Comparison of ENCODE assay signal across 16 cellular contexts in genomic region chr11:117600976-117601708, GRCh38.
"Had no signal": no experiment of that assay in that cellular context is flagged by ENCODE, and none has a peak within 500 bp of the region (broad histone marks: within the 10 kb centered on the region; RNA-seq: fewer than 3 reads in every experiment).

No MANE protein-coding gene starts in this region.

- H3K4me3 Mint-ChIP-seq: activated B cell treated with CpG ODN at 0.5 μM for 24 hours; activated CD4-positive, alpha-beta T cell treated with anti-CD3 and anti-CD28 coated beads, Interleukin-2, amount 10 ng/mL, durations not matched to agents 24 days and 14 days; activated naive CD4-positive, alpha-beta T cell treated with anti-CD3 and anti-CD28 coated beads for 36 hours; activated T-helper 17 cell treated with anti-CD3 and anti-CD28 coated beads, Interleukin-2, amount 50 U/mL, for 72 hours; natural killer cell treated with Interleukin-12 subunit alpha and Interleukin-12 subunit beta and Interleukin-15 and Interleukin-18, amount 100 ng/mL, for 72 hours; T-helper 1 cell treated with Interleukin-12 subunit alpha and Interleukin-12 subunit beta and Interleukin-4 antibody, amounts not matched to agents 30 μg/mL and 1 μg/mL, for 36 hours had no signal

- ATAC-seq: activated T-helper 17 cell treated with anti-CD3 and anti-CD28 coated beads, Interleukin-2, amount 50 U/mL, for 72 hours; esophagus mucosa; left lobe of liver; natural killer cell treated with Interleukin-12 subunit alpha and Interleukin-12 subunit beta and Interleukin-15 and Interleukin-18, amount 100 ng/mL, for 72 hours; stimulated activated naive CD8-positive, alpha-beta T cell treated with anti-CD3 and anti-CD28 coated beads, Interleukin-15, Interleukin-2, amounts not matched to agents 100 U/mL and 50 U/mL, for 24 hours had no signal

- H3K27me3 ChIP-seq: adrenal gland had no signal

- H3K27ac ChIP-seq: adrenal gland, thoracic aorta had no signal

- H3K36me3 Mint-ChIP-seq: natural killer cell treated with Interleukin-12 subunit alpha and Interleukin-12 subunit beta and Interleukin-15 and Interleukin-18, amount 100 ng/mL, for 72 hours had no signal

- H3K27ac Mint-ChIP-seq: activated B cell treated with CpG ODN at 0.5 μM for 24 hours; activated CD4-positive, alpha-beta T cell treated with anti-CD3 and anti-CD28 coated beads, Interleukin-2, amount 10 ng/mL, durations not matched to agents 24 days and 14 days; activated naive CD4-positive, alpha-beta T cell treated with anti-CD3 and anti-CD28 coated beads for 36 hours; activated T-helper 17 cell treated with anti-CD3 and anti-CD28 coated beads, Interleukin-2, amount 50 U/mL, for 72 hours; natural killer cell treated with Interleukin-12 subunit alpha and Interleukin-12 subunit beta and Interleukin-15 and Interleukin-18, amount 100 ng/mL, for 72 hours; T-helper 1 cell treated with Interleukin-12 subunit alpha and Interleukin-12 subunit beta and Interleukin-4 antibody, amounts not matched to agents 30 μg/mL and 1 μg/mL, for 36 hours had no signal

- DNase-seq: activated B cell treated with CpG ODN at 0.5 μM for 24 hours; activated CD4-positive, alpha-beta T cell treated with anti-CD3 and anti-CD28 coated beads, Interleukin-2, amount 10 ng/mL, durations not matched to agents 24 days and 14 days; activated naive CD4-positive, alpha-beta T cell treated with anti-CD3 and anti-CD28 coated beads for 36 hours; adrenal gland; cerebellar nuclear complex; glutamatergic neuron; mesenchymal stem cell; stimulated activated CD4-positive, alpha-beta T cell treated with anti-CD3 and anti-CD28 coated beads, Interleukin-4, amount 100 ng/mL, for 1 hour; stimulated activated CD8-positive, alpha-beta memory T cell treated with anti-CD3 and anti-CD28 coated beads, Interleukin-4, amount 100 ng/mL, for 48 hours; stimulated activated naive CD8-positive, alpha-beta T cell treated with anti-CD3 and anti-CD28 coated beads, Interleukin-15, Interleukin-2, amounts not matched to agents 100 U/mL and 50 U/mL, for 24 hours had no signal

- H3K36me3 ChIP-seq: adrenal gland, thoracic aorta had no signal

- H3K4me1 Mint-ChIP-seq: activated B cell treated with CpG ODN at 0.5 μM for 24 hours had no signal

- H3K4me1 ChIP-seq: adrenal gland had no signal

- H3K9me3 ChIP-seq: adrenal gland, thoracic aorta had no signal

- H3K4me3 ChIP-seq: adrenal gland, thoracic aorta had no signal

- H3K9me3 Mint-ChIP-seq: activated B cell treated with CpG ODN at 0.5 μM for 24 hours; activated CD4-positive, alpha-beta T cell treated with anti-CD3 and anti-CD28 coated beads, Interleukin-2, amount 10 ng/mL, durations not matched to agents 24 days and 14 days; activated naive CD4-positive, alpha-beta T cell treated with anti-CD3 and anti-CD28 coated beads for 36 hours; activated T-helper 17 cell treated with anti-CD3 and anti-CD28 coated beads, Interleukin-2, amount 50 U/mL, for 72 hours; natural killer cell treated with Interleukin-12 subunit alpha and Interleukin-12 subunit beta and Interleukin-15 and Interleukin-18, amount 100 ng/mL, for 72 hours; T-helper 1 cell treated with Interleukin-12 subunit alpha and Interleukin-12 subunit beta and Interleukin-4 antibody, amounts not matched to agents 30 μg/mL and 1 μg/mL, for 36 hours had no signal
